1 cellular context compared by ENCODE assay signal in genomic region chr1:143720087-143721023, GRCh38.
A peak's percentile ranks its signal among the peaks of the same experiment; 100 is the strongest.
TF ChIP-seq lines count a peak whose summit lies in the region.

No MANE protein-coding gene starts in this region.

TF ChIP-seq in K562, 482 proteins besides CTCF, POLR2A, EP300 and RAD21 (continued from another document and continues in another):
- TF ChIP-seq, protein P1, sequence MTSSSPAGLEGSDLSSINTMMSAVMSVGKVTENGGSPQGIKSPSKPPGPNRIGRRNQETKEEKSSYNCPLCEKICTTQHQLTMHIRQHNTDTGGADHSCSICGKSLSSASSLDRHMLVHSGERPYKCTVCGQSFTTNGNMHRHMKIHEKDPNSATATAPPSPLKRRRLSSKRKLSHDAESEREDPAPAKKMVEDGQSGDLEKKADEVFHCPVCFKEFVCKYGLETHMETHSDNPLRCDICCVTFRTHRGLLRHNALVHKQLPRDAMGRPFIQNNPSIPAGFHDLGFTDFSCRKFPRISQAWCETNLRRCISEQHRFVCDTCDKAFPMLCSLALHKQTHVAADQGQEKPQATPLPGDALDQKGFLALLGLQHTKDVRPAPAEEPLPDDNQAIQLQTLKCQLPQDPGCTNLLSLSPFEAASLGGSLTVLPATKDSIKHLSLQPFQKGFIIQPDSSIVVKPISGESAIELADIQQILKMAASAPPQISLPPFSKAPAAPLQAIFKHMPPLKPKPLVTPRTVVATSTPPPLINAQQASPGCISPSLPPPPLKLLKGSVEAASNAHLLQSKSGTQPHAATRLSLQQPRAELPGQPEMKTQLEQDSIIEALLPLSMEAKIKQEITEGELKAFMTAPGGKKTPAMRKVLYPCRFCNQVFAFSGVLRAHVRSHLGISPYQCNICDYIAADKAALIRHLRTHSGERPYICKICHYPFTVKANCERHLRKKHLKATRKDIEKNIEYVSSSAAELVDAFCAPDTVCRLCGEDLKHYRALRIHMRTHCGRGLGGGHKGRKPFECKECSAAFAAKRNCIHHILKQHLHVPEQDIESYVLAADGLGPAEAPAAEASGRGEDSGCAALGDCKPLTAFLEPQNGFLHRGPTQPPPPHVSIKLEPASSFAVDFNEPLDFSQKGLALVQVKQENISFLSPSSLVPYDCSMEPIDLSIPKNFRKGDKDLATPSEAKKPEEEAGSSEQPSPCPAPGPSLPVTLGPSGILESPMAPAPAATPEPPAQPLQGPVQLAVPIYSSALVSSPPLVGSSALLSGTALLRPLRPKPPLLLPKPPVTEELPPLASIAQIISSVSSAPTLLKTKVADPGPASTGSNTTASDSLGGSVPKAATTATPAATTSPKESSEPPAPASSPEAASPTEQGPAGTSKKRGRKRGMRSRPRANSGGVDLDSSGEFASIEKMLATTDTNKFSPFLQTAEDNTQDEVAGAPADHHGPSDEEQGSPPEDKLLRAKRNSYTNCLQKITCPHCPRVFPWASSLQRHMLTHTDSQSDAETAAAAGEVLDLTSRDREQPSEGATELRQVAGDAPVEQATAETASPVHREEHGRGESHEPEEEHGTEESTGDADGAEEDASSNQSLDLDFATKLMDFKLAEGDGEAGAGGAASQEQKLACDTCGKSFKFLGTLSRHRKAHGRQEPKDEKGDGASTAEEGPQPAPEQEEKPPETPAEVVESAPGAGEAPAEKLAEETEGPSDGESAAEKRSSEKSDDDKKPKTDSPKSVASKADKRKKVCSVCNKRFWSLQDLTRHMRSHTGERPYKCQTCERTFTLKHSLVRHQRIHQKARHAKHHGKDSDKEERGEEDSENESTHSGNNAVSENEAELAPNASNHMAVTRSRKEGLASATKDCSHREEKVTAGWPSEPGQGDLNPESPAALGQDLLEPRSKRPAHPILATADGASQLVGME (CRISPR knock-in tag; IDR thresholded peaks at IDR 0.05) = no peak
- TF ChIP-seq, protein P2, sequence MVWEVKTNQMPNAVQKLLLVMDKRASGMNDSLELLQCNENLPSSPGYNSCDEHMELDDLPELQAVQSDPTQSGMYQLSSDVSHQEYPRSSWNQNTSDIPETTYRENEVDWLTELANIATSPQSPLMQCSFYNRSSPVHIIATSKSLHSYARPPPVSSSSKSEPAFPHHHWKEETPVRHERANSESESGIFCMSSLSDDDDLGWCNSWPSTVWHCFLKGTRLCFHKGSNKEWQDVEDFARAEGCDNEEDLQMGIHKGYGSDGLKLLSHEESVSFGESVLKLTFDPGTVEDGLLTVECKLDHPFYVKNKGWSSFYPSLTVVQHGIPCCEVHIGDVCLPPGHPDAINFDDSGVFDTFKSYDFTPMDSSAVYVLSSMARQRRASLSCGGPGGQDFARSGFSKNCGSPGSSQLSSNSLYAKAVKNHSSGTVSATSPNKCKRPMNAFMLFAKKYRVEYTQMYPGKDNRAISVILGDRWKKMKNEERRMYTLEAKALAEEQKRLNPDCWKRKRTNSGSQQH (CRISPR knock-in tag; IDR thresholded peaks at IDR 0.05) = peak; percentile 99
- TF ChIP-seq, protein P3, sequence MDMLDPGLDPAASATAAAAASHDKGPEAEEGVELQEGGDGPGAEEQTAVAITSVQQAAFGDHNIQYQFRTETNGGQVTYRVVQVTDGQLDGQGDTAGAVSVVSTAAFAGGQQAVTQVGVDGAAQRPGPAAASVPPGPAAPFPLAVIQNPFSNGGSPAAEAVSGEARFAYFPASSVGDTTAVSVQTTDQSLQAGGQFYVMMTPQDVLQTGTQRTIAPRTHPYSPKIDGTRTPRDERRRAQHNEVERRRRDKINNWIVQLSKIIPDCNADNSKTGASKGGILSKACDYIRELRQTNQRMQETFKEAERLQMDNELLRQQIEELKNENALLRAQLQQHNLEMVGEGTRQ (CRISPR knock-in tag; IDR thresholded peaks at IDR 0.05) = no peak
- no peak for TF ChIP-seq SMARCC2 (IDR thresholded peaks at IDR 0.05; ENCODE audit: low read depth)
- no peak for TF ChIP-seq ZNF76 (CRISPR knock-in tag; IDR thresholded peaks at IDR 0.05; ENCODE audit: borderline replicate concordance)
- peak in 1 of 2 experiments; percentile 42; a peak in 1 of 4 replicates for TF ChIP-seq MAZ (CRISPR knock-in tag; conservative IDR thresholded peaks at IDR 0.05 in 1 of 2, IDR thresholded peaks at IDR 0.05 in 1 of 2)
- no peak; the same call in 1 of the 2 replicates for TF ChIP-seq ZNF586 (CRISPR knock-in tag; conservative IDR thresholded peaks at IDR 0.05)
- TF ChIP-seq ZNF668 (CRISPR knock-in tag; IDR thresholded peaks at IDR 0.05) = no peak
- TF ChIP-seq TCF3 (CRISPR knock-in tag; IDR thresholded peaks at IDR 0.05) = no peak
- TF ChIP-seq CEBPZ (IDR thresholded peaks at IDR 0.05; ENCODE audit: borderline replicate concordance, low read depth, low read length) = no peak
- TF ChIP-seq, protein P4, sequence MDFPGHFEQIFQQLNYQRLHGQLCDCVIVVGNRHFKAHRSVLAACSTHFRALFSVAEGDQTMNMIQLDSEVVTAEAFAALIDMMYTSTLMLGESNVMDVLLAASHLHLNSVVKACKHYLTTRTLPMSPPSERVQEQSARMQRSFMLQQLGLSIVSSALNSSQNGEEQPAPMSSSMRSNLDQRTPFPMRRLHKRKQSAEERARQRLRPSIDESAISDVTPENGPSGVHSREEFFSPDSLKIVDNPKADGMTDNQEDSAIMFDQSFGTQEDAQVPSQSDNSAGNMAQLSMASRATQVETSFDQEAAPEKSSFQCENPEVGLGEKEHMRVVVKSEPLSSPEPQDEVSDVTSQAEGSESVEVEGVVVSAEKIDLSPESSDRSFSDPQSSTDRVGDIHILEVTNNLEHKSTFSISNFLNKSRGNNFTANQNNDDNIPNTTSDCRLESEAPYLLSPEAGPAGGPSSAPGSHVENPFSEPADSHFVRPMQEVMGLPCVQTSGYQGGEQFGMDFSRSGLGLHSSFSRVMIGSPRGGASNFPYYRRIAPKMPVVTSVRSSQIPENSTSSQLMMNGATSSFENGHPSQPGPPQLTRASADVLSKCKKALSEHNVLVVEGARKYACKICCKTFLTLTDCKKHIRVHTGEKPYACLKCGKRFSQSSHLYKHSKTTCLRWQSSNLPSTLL (IDR thresholded peaks at IDR 0.05) = no peak
- TF ChIP-seq KHSRP (IDR thresholded peaks at IDR 0.05) = no peak
- TF ChIP-seq, protein P5, sequence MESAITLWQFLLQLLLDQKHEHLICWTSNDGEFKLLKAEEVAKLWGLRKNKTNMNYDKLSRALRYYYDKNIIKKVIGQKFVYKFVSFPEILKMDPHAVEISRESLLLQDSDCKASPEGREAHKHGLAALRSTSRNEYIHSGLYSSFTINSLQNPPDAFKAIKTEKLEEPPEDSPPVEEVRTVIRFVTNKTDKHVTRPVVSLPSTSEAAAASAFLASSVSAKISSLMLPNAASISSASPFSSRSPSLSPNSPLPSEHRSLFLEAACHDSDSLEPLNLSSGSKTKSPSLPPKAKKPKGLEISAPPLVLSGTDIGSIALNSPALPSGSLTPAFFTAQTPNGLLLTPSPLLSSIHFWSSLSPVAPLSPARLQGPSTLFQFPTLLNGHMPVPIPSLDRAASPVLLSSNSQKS (CRISPR knock-in tag; IDR thresholded peaks at IDR 0.05) = no peak
- no peak for TF ChIP-seq CC2D1A (IDR thresholded peaks at IDR 0.05)
- no peak for TF ChIP-seq SAFB2 (IDR thresholded peaks at IDR 0.05; ENCODE audit: borderline replicate concordance, low read depth, low read length, severe bottlenecking)
- TF ChIP-seq XRCC5 (IDR thresholded peaks at IDR 0.05; ENCODE audit: low read depth, low read length) = no peak
- TF ChIP-seq ZNF583 (CRISPR knock-in tag; IDR thresholded peaks at IDR 0.05) = no peak
- TF ChIP-seq SRF (CRISPR knock-in tag; IDR thresholded peaks at IDR 0.05) = 0 out of 4 replicates have a peak, but pooled peaks of 1 of the 2 experiments have one; percentile 66
- no peak for TF ChIP-seq FOXM1 (IDR thresholded peaks at IDR 0.05; ENCODE audit: low read depth)
- no peak for TF ChIP-seq FOXM1 (CRISPR knock-in tag; IDR thresholded peaks at IDR 0.05; ENCODE audit: low read depth)
- no peak for TF ChIP-seq MCM2 (IDR thresholded peaks at IDR 0.05; ENCODE audit: low read depth)
- TF ChIP-seq HIVEP1 (CRISPR knock-in tag; IDR thresholded peaks at IDR 0.05) = no peak
- TF ChIP-seq EP400 (IDR thresholded peaks at IDR 0.05) = peak; percentile 50; the same call in 1 of the 2 replicates
- TF ChIP-seq, protein P6, sequence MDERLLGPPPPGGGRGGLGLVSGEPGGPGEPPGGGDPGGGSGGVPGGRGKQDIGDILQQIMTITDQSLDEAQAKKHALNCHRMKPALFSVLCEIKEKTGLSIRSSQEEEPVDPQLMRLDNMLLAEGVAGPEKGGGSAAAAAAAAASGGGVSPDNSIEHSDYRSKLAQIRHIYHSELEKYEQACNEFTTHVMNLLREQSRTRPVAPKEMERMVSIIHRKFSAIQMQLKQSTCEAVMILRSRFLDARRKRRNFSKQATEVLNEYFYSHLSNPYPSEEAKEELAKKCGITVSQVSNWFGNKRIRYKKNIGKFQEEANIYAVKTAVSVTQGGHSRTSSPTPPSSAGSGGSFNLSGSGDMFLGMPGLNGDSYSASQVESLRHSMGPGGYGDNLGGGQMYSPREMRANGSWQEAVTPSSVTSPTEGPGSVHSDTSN (CRISPR knock-in tag; IDR thresholded peaks at IDR 0.05; ENCODE audit: low read depth) = peak; percentile 91
- TF ChIP-seq, protein P6 (tag; conservative IDR thresholded peaks at IDR 0.05; ENCODE audit: low read depth) = peak; percentile 99
- TF ChIP-seq TFAM (CRISPR knock-in tag; conservative IDR thresholded peaks at IDR 0.05) = no peak
- no peak for TF ChIP-seq CREBBP (IDR thresholded peaks at IDR 0.05; ENCODE audit: low read depth, low read length)
- 0 out of 2 replicates have a peak, but pooled peaks have one; percentile 28 for TF ChIP-seq CREB3L1 (IDR thresholded peaks at IDR 0.05; ENCODE audit: borderline replicate concordance, low read depth)
- no peak for TF ChIP-seq DIDO1 (tag; IDR thresholded peaks at IDR 0.05; ENCODE audit: low read depth)
- no peak for TF ChIP-seq ZBTB8A (IDR thresholded peaks at IDR 0.05; ENCODE audit: partially characterized antibody)
- peak; percentile 49 to 65 for TF ChIP-seq NRF1 (conservative IDR thresholded peaks at IDR 0.05 in 1 of 2, IDR thresholded peaks at IDR 0.05 in 1 of 2)
- TF ChIP-seq E2F3 (CRISPR knock-in tag; IDR thresholded peaks at IDR 0.05) = no peak
- peak in 1 of 2 experiments; percentile 93; a peak in 2 of 4 replicates for TF ChIP-seq BCLAF1 (IDR thresholded peaks at IDR 0.05; ENCODE audit: borderline replicate concordance in 1 of 2, control insufficient read depth in 1 of 2, low read depth in 2 of 2, low read length in 1 of 2)
- TF ChIP-seq EZH2 (IDR thresholded peaks at IDR 0.05; ENCODE audit: borderline replicate concordance, low read depth, low read length) = no peak
- TF ChIP-seq NFRKB (IDR thresholded peaks at IDR 0.05; ENCODE audit: low read depth) = peak; percentile 49; the same call in 1 of the 2 replicates
- TF ChIP-seq FUS (optimal IDR thresholded peaks at IDR 0.05; ENCODE audit: low read depth, low read length) = no peak
- TF ChIP-seq POU5F1 (IDR thresholded peaks at IDR 0.05; ENCODE audit: borderline replicate concordance, low read depth, low read length, partially characterized antibody) = no peak
- peak; percentile 82 for TF ChIP-seq CEBPB (tag; IDR thresholded peaks at IDR 0.05)
- no peak for TF ChIP-seq PTRF (tag; IDR thresholded peaks at IDR 0.05)
